In genomic region chr11:12403122-12403994, GRCh38 we compare ENCODE assay signal across 15 cellular contexts. TPM values are rescaled to one million over a fixed set of nuclear protein-coding genes. Genes with fewer than 3 reads are reported as not detected.
DNase-seq lines count a peak whose midpoint lies in the region; ATAC-seq and TF ChIP-seq lines count a peak whose summit lies in the region.
"Had no signal": no experiment of that assay in that cellular context is flagged by ENCODE, and none has a peak within 500 bp of the region (broad histone marks: within the 10 kb centered on the region; RNA-seq: fewer than 3 reads in every experiment).

No MANE protein-coding gene starts in this region.

- H3K36me3 ChIP-seq in HEK293 (ENCODE audit: control insufficient read depth in 2 of 2, insufficient read depth in 1 of 2, low read length in 2 of 2) = no peaks in the 10 kb centered on the region
- no peaks in the 10 kb centered on the region for H3K36me3 ChIP-seq in thoracic aorta
- H3K36me3 ChIP-seq: HAP-1, neutrophil, WERI-Rb-1 had no signal

- no peak for TF ChIP-seq CTCF in HEK293 (tag by site-specific recombination; IDR thresholded peaks at IDR 0.05)
- TF ChIP-seq CTCF in coronary artery (IDR thresholded peaks at IDR 0.05) = no peak
- TF ChIP-seq CTCF in mesothelial cell of epicardium (IDR thresholded peaks at IDR 0.05; ENCODE audit: unreplicated experiment) = no peak
- no peak for TF ChIP-seq CTCF in thoracic aorta (IDR thresholded peaks at IDR 0.05)

- no peaks in the 10 kb centered on the region for H3K9me3 ChIP-seq in HEK293 (ENCODE audit: control insufficient read depth, insufficient read depth, low read depth, low read length)
- H3K9me3 ChIP-seq in thoracic aorta = no peaks in the 10 kb centered on the region
- H3K9me3 ChIP-seq: HAP-1, neutrophil had no signal

- peak overlapping the region; percentile 98 for H3K27ac Mint-ChIP-seq in mesothelial cell of epicardium
- H3K27ac Mint-ChIP-seq: activated T-helper 1 cell treated with anti-CD3 and anti-CD28 coated beads, Interleukin-12 subunit alpha, Interleukin-12 subunit beta, Interleukin-2, Interleukin-4 antibody, amounts not matched to agents 30 ng/mL and 10 ng/mL and 1 ng/mL, durations not matched to agents 14 hours and 24 hours and 36 hours had no signal

- H3K4me3 ChIP-seq in HEK293 (ENCODE audit: low read depth, low read length) (no peak overlapping the region), coronary artery (peak overlapping the region; percentile 12), thoracic aorta (peak overlapping the region; percentile 18)
- H3K4me3 ChIP-seq: HAP-1 had no signal

- intact Hi-C loops in posterior vena cava (cut with DNase I) = no loop called here

- H3K4me1 Mint-ChIP-seq in mesothelial cell of epicardium = peaks cover 43% of the 10 kb centered on the region

- peaks cover 4% of the 10 kb centered on the region for H3K9me3 Mint-ChIP-seq in mesothelial cell of epicardium
- H3K9me3 Mint-ChIP-seq: activated T-helper 1 cell treated with anti-CD3 and anti-CD28 coated beads, Interleukin-12 subunit alpha, Interleukin-12 subunit beta, Interleukin-2, Interleukin-4 antibody, amounts not matched to agents 30 ng/mL and 10 ng/mL and 1 ng/mL, durations not matched to agents 14 hours and 24 hours and 36 hours had no signal

- H3K4me1 ChIP-seq in HEK293 (ENCODE audit: control insufficient read depth, insufficient read depth, low read length) (no peaks in the 10 kb centered on the region), thoracic aorta (ENCODE audit: control insufficient read depth in 1 of 2, low read depth in 2 of 2) (peaks cover 22 to 72% of the 10 kb centered on the region in 2 donors)
- H3K4me1 ChIP-seq: HAP-1 had no signal

- POLR2A ChIA-PET in HEK293 (lab: Yijun Ruan, JAX) = no interaction called here

- H3K27me3 ChIP-seq in thoracic aorta (replicated peaks; ENCODE audit: insufficient read depth) = no peaks in the 10 kb centered on the region

- H3K27ac ChIP-seq in HEK293 (ENCODE audit: extremely low read depth, low read depth, low read length) = no peak overlapping the region
- peak overlapping the region; percentile 50 to 71 for H3K27ac ChIP-seq in coronary artery
- H3K27ac ChIP-seq in thoracic aorta = peak overlapping the region; percentile 2 to 39
- H3K27ac ChIP-seq: neutrophil, WERI-Rb-1 had no signal

- no peaks in the 10 kb centered on the region for H3K27me3 Mint-ChIP-seq in mesothelial cell of epicardium (ENCODE audit: low read depth)

- H3K36me3 Mint-ChIP-seq in mesothelial cell of epicardium = peaks cover 2% of the 10 kb centered on the region

- DNase-seq in coronary artery (ENCODE audit: low spot score) (no peak), mesothelial cell of epicardium (ENCODE audit: low spot score in 2 of 2, unreplicated experiment in 2 of 2) (no peak), thoracic aorta (ENCODE audit: low spot score) (no peak), posterior vena cava (ENCODE audit: low spot score) (no peak), cerebellar cortex (ENCODE audit: low spot score) (no peak)
- DNase-seq: NCI-H1436, NCI-H345, small intestine, WERI-Rb-1 had no signal

- H3K4me3 Mint-ChIP-seq in mesothelial cell of epicardium = peak overlapping the region; percentile 35
- H3K4me3 Mint-ChIP-seq: activated T-helper 1 cell treated with anti-CD3 and anti-CD28 coated beads, Interleukin-12 subunit alpha, Interleukin-12 subunit beta, Interleukin-2, Interleukin-4 antibody, amounts not matched to agents 30 ng/mL and 10 ng/mL and 1 ng/mL, durations not matched to agents 14 hours and 24 hours and 36 hours had no signal

- CTCF ChIA-PET in HEK293 (lab: Yijun Ruan, JAX) = interaction anchor here (0.6 to 2.0 kb wide), 5 partner anchors 8 to 273 kb away, joined by 3 to 6 read pairs (median 3); no protein-coding TSS in a partner anchor

- ATAC-seq in thoracic aorta (ENCODE audit: insufficient number of reproducible peaks, low FRiP score, low read depth) = no peak
- no peak for ATAC-seq in HG03442 (IDR thresholded peaks at IDR 0.05; ENCODE audit: unreplicated experiment)
- ATAC-seq in HG03460 (IDR thresholded peaks at IDR 0.05; ENCODE audit: unreplicated experiment) = no peak

TF ChIP-seq in HEK293, 187 proteins besides CTCF, POLR2A, EP300 and RAD21:
- TF ChIP-seq FEZF1 (tag by site-specific recombination; IDR thresholded peaks at IDR 0.05) = no peak
- peak; percentile 59 for TF ChIP-seq SCRT2 (tag by site-specific recombination; IDR thresholded peaks at IDR 0.05)
- TF ChIP-seq, protein P1, sequence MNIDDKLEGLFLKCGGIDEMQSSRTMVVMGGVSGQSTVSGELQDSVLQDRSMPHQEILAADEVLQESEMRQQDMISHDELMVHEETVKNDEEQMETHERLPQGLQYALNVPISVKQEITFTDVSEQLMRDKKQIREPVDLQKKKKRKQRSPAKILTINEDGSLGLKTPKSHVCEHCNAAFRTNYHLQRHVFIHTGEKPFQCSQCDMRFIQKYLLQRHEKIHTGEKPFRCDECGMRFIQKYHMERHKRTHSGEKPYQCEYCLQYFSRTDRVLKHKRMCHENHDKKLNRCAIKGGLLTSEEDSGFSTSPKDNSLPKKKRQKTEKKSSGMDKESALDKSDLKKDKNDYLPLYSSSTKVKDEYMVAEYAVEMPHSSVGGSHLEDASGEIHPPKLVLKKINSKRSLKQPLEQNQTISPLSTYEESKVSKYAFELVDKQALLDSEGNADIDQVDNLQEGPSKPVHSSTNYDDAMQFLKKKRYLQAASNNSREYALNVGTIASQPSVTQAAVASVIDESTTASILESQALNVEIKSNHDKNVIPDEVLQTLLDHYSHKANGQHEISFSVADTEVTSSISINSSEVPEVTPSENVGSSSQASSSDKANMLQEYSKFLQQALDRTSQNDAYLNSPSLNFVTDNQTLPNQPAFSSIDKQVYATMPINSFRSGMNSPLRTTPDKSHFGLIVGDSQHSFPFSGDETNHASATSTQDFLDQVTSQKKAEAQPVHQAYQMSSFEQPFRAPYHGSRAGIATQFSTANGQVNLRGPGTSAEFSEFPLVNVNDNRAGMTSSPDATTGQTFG (tag by site-specific recombination; IDR thresholded peaks at IDR 0.05; ENCODE audit: borderline replicate concordance) = no peak
- no peak for TF ChIP-seq ZNF670 (tag by site-specific recombination; IDR thresholded peaks at IDR 0.05; ENCODE audit: low read depth)
- no peak for TF ChIP-seq ZIC2 (tag by site-specific recombination; IDR thresholded peaks at IDR 0.05)

RNA-seq across cellular contexts. Expression of gene PARVA, which starts 26.0 kb away (rescaled TPM):
- total RNA-seq in mesothelial cell of epicardium (77.1 to 78.3 TPM (median 78.2 TPM) in 3 replicates), thoracic aorta (10 to 100 TPM; 96.7 to 99.7 TPM), posterior vena cava (100 to 1,000 TPM; 151 to 172 TPM)
- total RNA-seq: activated T-helper 1 cell treated with anti-CD3 and anti-CD28 coated beads, Interleukin-12 subunit alpha, Interleukin-12 subunit beta, Interleukin-2, Interleukin-4 antibody, amounts not matched to agents 30 ng/mL and 10 ng/mL and 1 ng/mL, durations not matched to agents 14 hours and 24 hours and 36 hours had no signal
